In genomic region chr7:50268990-50269389, GRCh38 we compare ENCODE assay signal across 1 cellular context.
TF ChIP-seq lines count a peak whose summit lies in the region.

No MANE protein-coding gene starts in this region.

TF ChIP-seq in SK-N-SH, 30 proteins besides CTCF, POLR2A, EP300 and RAD21 (continued from another document):
- TF ChIP-seq YY1 (IDR thresholded peaks at IDR 0.05; ENCODE audit: low read depth) (no peak), FOXJ3 (CRISPR knock-in tag; IDR thresholded peaks at IDR 0.05) (no peak), CHD2 (IDR thresholded peaks at IDR 0.05; ENCODE audit: low read length, partially characterized antibody) (no peak), USF1 (IDR thresholded peaks at IDR 0.05; ENCODE audit: borderline replicate concordance, low read depth) (no peak), JUND (IDR thresholded peaks at IDR 0.05) (no peak), SMC3 (IDR thresholded peaks at IDR 0.05; ENCODE audit: low read depth, low read length) (no peak), ELF1 (IDR thresholded peaks at IDR 0.05) (no peak), EZH2phosphoT487 (IDR thresholded peaks at IDR 0.05; ENCODE audit: borderline replicate concordance, low read depth) (no peak)
